Comparison of ENCODE assay signal across 8 cellular contexts in genomic region chr12:43758728-43759563, GRCh38.
DNase-seq lines count a peak whose midpoint lies in the region; ATAC-seq lines count a peak whose summit lies in the region.

TSS of gene IRAK4 (plus strand) at chr12:43758951. CDS start at chr12:43768112, 9,161 bp downstream.
TSS of gene PUS7L (minus strand) at chr12:43758790. CDS start at chr12:43755245, 3,545 bp downstream.

- peak; percentile 96 for ATAC-seq in GM19328 (IDR thresholded peaks at IDR 0.05; ENCODE audit: unreplicated experiment)
- peak; percentile 98 for ATAC-seq in HG03520 (IDR thresholded peaks at IDR 0.05; ENCODE audit: unreplicated experiment)

- DNase-seq in C1 segment of cervical spinal cord (lab: John Stamatoyannopoulos, UW) = peak; percentile 15 to 96 (median 87)
- peak; percentile 98 for DNase-seq in NCI-H748 (lab: John Stamatoyannopoulos, UW; ENCODE audit: unreplicated experiment)
- peak; percentile 94 for DNase-seq in activated CD4-positive, alpha-beta T cell treated with anti-CD3 and anti-CD28 coated beads, Interleukin-2, amount 50 U/mL, for 1 hour
- peak; percentile 12 for DNase-seq in cortex of kidney (lab: John Stamatoyannopoulos, UW)
- DNase-seq in left kidney (ENCODE audit: low read depth, low spot score) = peak; percentile 99
- peak; percentile 94 for DNase-seq in stimulated activated CD4-positive, alpha-beta T cell treated with anti-CD3 and anti-CD28 coated beads, Interleukin-2, amount 100 ng/mL, for 4 hours (ENCODE audit: low read depth)

Comparison
In these comparisons a context has a peak if more than half of its experiments do, and no peak if none do; other contexts are left out.
1. Peak in every context shown above with its lines: DNase-seq and ATAC-seq.
2. DNase-seq: peak in every context shown above with its lines; median percentile 99 in left kidney; 98 in NCI-H748; 94 in activated CD4-positive, alpha-beta T cell treated with anti-CD3 and anti-CD28 coated beads, Interleukin-2, amount 50 U/mL, for 1 hour; 94 in stimulated activated CD4-positive, alpha-beta T cell treated with anti-CD3 and anti-CD28 coated beads, Interleukin-2, amount 100 ng/mL, for 4 hours; 87 in C1 segment of cervical spinal cord; 12 in cortex of kidney.